ENCODE assay signal across 7 cellular contexts in genomic region chr20:14226051-14227049, GRCh38.
DNase-seq lines count a peak whose midpoint lies in the region; ATAC-seq, FAIRE-seq and TF ChIP-seq lines count a peak whose summit lies in the region.
"Not testable (repeated sequence)": the region's sequence is repeated elsewhere in the genome, so short reads cannot be mapped to it uniquely, and the experiment has no call there.

No MANE protein-coding gene starts in this region.

- peak overlapping the region; percentile 35 for H3K4me3 ChIP-seq in colonic mucosa
- peak overlapping the region; percentile 17 for H3K4me3 ChIP-seq in fibroblast of mammary gland (ENCODE audit: control insufficient read depth, low read depth, low read length)
- peak overlapping the region; percentile 20 to 50 (median 36) for H3K4me3 ChIP-seq in pancreas
- H3K4me3 ChIP-seq in stomach: peak overlapping the region; percentile 41 to 49 (median 46)

- peak; percentile 7 for DNase-seq in DMS53 treated with DMSO at 0.1 percent for 48 hours (lab: John Stamatoyannopoulos, UW; ENCODE audit: unreplicated experiment)
- peak; percentile 61 for DNase-seq in NCI-H748 treated with DMSO at 0.1 percent for 48 hours (lab: John Stamatoyannopoulos, UW)
- peak; percentile 22 for DNase-seq in colonic mucosa
- not testable (repeated sequence) for DNase-seq in fibroblast of mammary gland (ENCODE audit: low read depth); stomach
- peak in 1 of 2 donors; percentile 25 for DNase-seq in left colon
- DNase-seq in pancreas: peak in 3 of 6 donors; percentile 18 to 69 (median 66)

- peak; percentile 81 for ATAC-seq in left colon
- ATAC-seq in pancreas: peak in 3 of 4 donors; percentile 37 to 49 (median 43)

- FAIRE-seq in pancreas (lab: Jason Lieb, UNC): not testable (repeated sequence)

- H3K9ac ChIP-seq in colonic mucosa (ENCODE audit: low read depth in 2 of 2, low read length in 2 of 2): not testable (repeated sequence)

- H3K27me3 ChIP-seq in colonic mucosa, pancreas, stomach: not testable (repeated sequence)

- not testable (repeated sequence) for TF ChIP-seq CTCF in colonic mucosa (IDR thresholded peaks at IDR 0.05); fibroblast of mammary gland (conservative IDR thresholded peaks at IDR 0.05; ENCODE audit: control insufficient read depth, insufficient read depth, low read depth, low read length); pancreas (IDR thresholded peaks at IDR 0.05); stomach (IDR thresholded peaks at IDR 0.05)

- intact Hi-C loops in colonic mucosa (cut with DNase I); left colon (cut with DNase I, micrococcal nuclease); pancreas (cut with DNase I); stomach (cut with DNase I; ENCODE audit: low total_unique reads): not testable (repeated sequence)

- H3K36me3 ChIP-seq in colonic mucosa, pancreas, stomach: not testable (repeated sequence)

- H3K4me1 ChIP-seq in colonic mucosa, pancreas, stomach: not testable (repeated sequence)

- not testable (repeated sequence) for TF ChIP-seq EP300 in stomach (IDR thresholded peaks at IDR 0.05)

- TF ChIP-seq POLR2A in stomach (IDR thresholded peaks at IDR 0.05): not testable (repeated sequence)

- H3K27ac ChIP-seq in colonic mucosa, pancreas: not testable (repeated sequence)
- H3K27ac ChIP-seq in stomach: peak overlapping the region in 1 of 5 donors; percentile 49

- WGBS in pancreas, 2 donors: 11 to 27% methylated on average over 38 to 46 of the region's 53 CpGs
- WGBS in stomach, 5 donors: 20 to 52% (median 41%) methylated on average over 8 to 45 of the region's 53 CpGs

- not testable (repeated sequence) for H3K9me3 ChIP-seq in colonic mucosa, pancreas, stomach
